Comparison of ENCODE assay signal across 9 cellular contexts in the genomic region with DNA sequence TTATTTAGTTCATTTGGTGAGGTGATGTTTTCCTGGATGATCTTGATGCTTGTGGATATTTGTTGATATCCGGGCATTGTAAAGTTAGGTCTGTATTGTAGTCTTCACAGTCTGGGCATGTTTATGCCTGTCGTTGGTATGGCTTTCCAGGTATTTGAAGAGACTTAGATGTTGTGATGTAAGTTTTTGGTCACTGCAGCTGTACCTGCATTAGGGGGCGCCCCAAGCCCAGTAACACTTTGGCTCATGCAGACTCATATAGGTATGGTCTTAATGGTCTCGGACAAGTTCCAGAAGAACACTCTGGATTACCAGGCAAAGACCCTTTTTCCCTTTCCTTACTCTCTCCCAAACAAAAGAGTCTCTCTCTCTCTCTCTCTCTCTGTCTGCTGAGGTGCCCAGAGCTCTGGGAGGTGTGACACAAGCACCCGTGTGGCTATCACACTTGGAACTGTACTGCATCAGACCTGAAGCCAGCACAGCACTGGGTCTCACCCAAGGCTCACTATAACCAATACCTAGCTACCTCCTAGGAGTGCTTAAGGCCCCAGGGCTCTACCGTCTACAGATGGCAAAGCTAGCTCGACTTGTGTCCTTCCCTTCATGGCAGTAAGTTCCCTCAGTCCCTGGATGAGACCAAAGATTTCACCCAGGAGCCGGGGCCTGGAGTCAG.
DNase-seq lines count a peak whose midpoint lies in the region; ATAC-seq and TF ChIP-seq lines count a peak whose summit lies in the region.
"Had no signal": no experiment of that assay in that cellular context is flagged by ENCODE, and none has a peak within 500 bp of the region (broad histone marks: within the 10 kb centered on the region; RNA-seq: fewer than 3 reads in every experiment).

No MANE protein-coding gene starts in this region.

- H3K9ac ChIP-seq in PC-3 (ENCODE audit: low read length): no peak overlapping the region

- no peaks in the 10 kb centered on the region for H3F3A ChIP-seq in PC-3 (ENCODE audit: low read length, unreplicated experiment)

- no TSS peak for BruUV-seq in PC-3 (replicated peaks; lab: Mats Ljungman, UMichigan)

- H3K27ac ChIP-seq in PC-3 (ENCODE audit: low read length): no peak overlapping the region
- H3K27ac ChIP-seq: skin epidermis had no signal

- no peak overlapping the region for H3K4me3 ChIP-seq in PC-3 (ENCODE audit: low read length)
- H3K4me3 ChIP-seq: skin epidermis had no signal

- H3K9me3 ChIP-seq in PC-3 (ENCODE audit: low read length): no peaks in the 10 kb centered on the region

- intact Hi-C loops in PC-3 (cut with micrococcal nuclease) (loop anchor here (1.0 to 2.0 kb wide), 4 partner anchors 205 to 425 kb away; a partner anchor contains a TSS), left colon (cut with DNase I, micrococcal nuclease) (no loop called here)

- no peaks in the 10 kb centered on the region for H3K79me2 ChIP-seq in PC-3 (ENCODE audit: low read length)

- H3K4me2 ChIP-seq in PC-3 (ENCODE audit: low read length): no peak overlapping the region

- CTCF ChIA-PET in PC-3 (lab: Charles Lee): interaction anchor here (0.7 kb wide), 1 partner anchor 451 kb away, joined by 7 read pairs; no protein-coding TSS in a partner anchor

- H4K20me1 ChIP-seq in PC-3 (ENCODE audit: low read length): no peaks in the 10 kb centered on the region

- POLR2A ChIA-PET in PC-3 (lab: Charles Lee; ENCODE audit: unreplicated experiment): no interaction called here

- no peaks in the 10 kb centered on the region for H3K9me2 ChIP-seq in PC-3 (replicated peaks; ENCODE audit: low read length)

- H3K36me3 ChIP-seq in PC-3 (ENCODE audit: low read depth, low read length): no peaks in the 10 kb centered on the region

- H3K27me3 ChIP-seq in PC-3 (ENCODE audit: low read length): no peaks in the 10 kb centered on the region

- H2AFZ ChIP-seq in PC-3 (ENCODE audit: low read length): no peak overlapping the region

- H3K4me1 ChIP-seq in PC-3 (ENCODE audit: insufficient read depth, low read length): no peaks in the 10 kb centered on the region

- TF ChIP-seq CTCF in PC-3 (conservative IDR thresholded peaks at IDR 0.05; ENCODE audit: low read depth, low read length): peak; percentile 76

- DNase-seq in Ammon's horn (ENCODE audit: low spot score) (peak; percentile 61), PC-3 (peak; percentile 58), iPS DF 4.7 (ENCODE audit: extremely low read depth, low spot score) (peak; percentile 46), left colon (no peak), NCI-H2171 (lab: John Stamatoyannopoulos, UW) (no peak), NCI-H510A (lab: John Stamatoyannopoulos, UW) (no peak)

- ATAC-seq in GM18868 (IDR thresholded peaks at IDR 0.05; ENCODE audit: unreplicated experiment) (peak; percentile 70), PC-3 (peak; percentile 70), left colon (no peak), GM21576 (IDR thresholded peaks at IDR 0.05; ENCODE audit: unreplicated experiment) (no peak)

Comparison
In these comparisons a context has a peak if more than half of its experiments do, and no peak if none do; other contexts are left out.
1. DNase-seq: peak in Ammon's horn (single experiment), PC-3 (single experiment) and iPS DF 4.7 (single experiment); none in left colon (0 of 2), NCI-H2171 (single experiment) and NCI-H510A (single experiment).
2. ATAC-seq: peak in GM18868 (single experiment) and PC-3 (single experiment); none in left colon (single experiment) and GM21576 (single experiment).